19 cellular contexts compared by ENCODE assay signal in genomic region chr1:43509007-43509739, GRCh38. TPM values are rescaled to one million over a fixed set of nuclear protein-coding genes. Genes with fewer than 3 reads are reported as not detected.
A peak's percentile ranks its signal among the peaks of the same experiment; 100 is the strongest.
DNase-seq lines count a peak whose midpoint lies in the region; ATAC-seq and TF ChIP-seq lines count a peak whose summit lies in the region.
"Had no signal": no experiment of that assay in that cellular context is flagged by ENCODE, and none has a peak within 500 bp of the region (broad histone marks: within the 10 kb centered on the region; RNA-seq: fewer than 3 reads in every experiment).

No MANE protein-coding gene starts in this region.

- H3K4me3 ChIP-seq in GM23338 (no peak overlapping the region), tibial nerve (no peak overlapping the region), transverse colon (no peak overlapping the region)
- H3K4me3 ChIP-seq: K562, sigmoid colon had no signal

- H3K4me2 ChIP-seq in GM23338: no peak overlapping the region

- no peak for TF ChIP-seq CTCF in GM23338 (conservative IDR thresholded peaks at IDR 0.05; ENCODE audit: low read depth in 2 of 2)
- no peak for TF ChIP-seq CTCF in foreskin keratinocyte (conservative IDR thresholded peaks at IDR 0.05)
- TF ChIP-seq CTCF in tibial nerve (IDR thresholded peaks at IDR 0.05): no peak
- TF ChIP-seq CTCF in transverse colon (IDR thresholded peaks at IDR 0.05): no peak

- no peaks in the 10 kb centered on the region for H3F3A ChIP-seq in GM23338 (replicated peaks; ENCODE audit: low read depth)

- in situ Hi-C loops in transverse colon (cut with MboI; ENCODE audit: low pct_ligation_motif_present in 1 of 4, low pct_unique_long_range_greater_than_20kb in 1 of 4, low sequenced_read_pairs in 3 of 4): no loop called here

- peaks cover 8% of the 10 kb centered on the region for H3K27me3 Mint-ChIP-seq in GM23338 (ENCODE audit: insufficient read depth, low read depth, poor library complexity)
- no peaks in the 10 kb centered on the region for H3K27me3 Mint-ChIP-seq in T-helper 2 cell treated with Interferon-gamma antibody and Interleukin-4, amounts not matched to agents 5 μg/mL and 100 μg/mL, for 36 hours (ENCODE audit: low read depth)
- H3K27me3 Mint-ChIP-seq: activated CD4-positive, alpha-beta memory T cell treated with anti-CD3 and anti-CD28 coated beads, Interleukin-2, amount 10 ng/mL, durations not matched to agents 7 days and 5 days had no signal

- 0 out of 2 replicates have a peak, but pooled peaks cover 5% of the 10 kb centered on the region for H3K9me2 ChIP-seq in GM23338 (ENCODE audit: insufficient read depth)

- H3K27ac ChIP-seq in GM23338 (ENCODE audit: low read depth): no peak overlapping the region
- peak overlapping the region; percentile 38 for H3K27ac ChIP-seq in foreskin keratinocyte
- H3K27ac ChIP-seq in tibial nerve: no peak overlapping the region
- H3K27ac ChIP-seq in transverse colon: peak overlapping the region in 1 of 4 donors; percentile 28
- H3K27ac ChIP-seq: sigmoid colon had no signal

- WGBS in tibial nerve, 2 donors: 68 to 71% methylated on average over 4 of the region's 4 CpGs
- 0 to 69% methylated on average over 1 to 4 of the region's 4 CpGs for WGBS in transverse colon (ENCODE audit: low coverage in 1 of 2), 2 donors

- H3K9me3 Mint-ChIP-seq in GM23338: no peaks in the 10 kb centered on the region
- no peaks in the 10 kb centered on the region for H3K9me3 Mint-ChIP-seq in T-helper 2 cell treated with Interferon-gamma antibody and Interleukin-4, amounts not matched to agents 5 μg/mL and 100 μg/mL, for 36 hours
- H3K9me3 Mint-ChIP-seq: natural killer cell had no signal

- TF ChIP-seq EP300 in tibial nerve (IDR thresholded peaks at IDR 0.05) (no peak), transverse colon (IDR thresholded peaks at IDR 0.05; ENCODE audit: low read depth) (no peak)

- H2AFZ ChIP-seq in GM23338: peak overlapping the region; percentile 84; the same call in 1 of the 2 replicates

- H3K4me1 Mint-ChIP-seq in GM23338: peaks cover 10% of the 10 kb centered on the region; the same call in 2 of the 3 replicates
- peaks cover 18% of the 10 kb centered on the region for H3K4me1 Mint-ChIP-seq in T-helper 2 cell treated with Interferon-gamma antibody and Interleukin-4, amounts not matched to agents 5 μg/mL and 100 μg/mL, for 36 hours (ENCODE audit: low read depth)
- H3K4me1 Mint-ChIP-seq: CD8-positive, alpha-beta memory T cell; natural killer cell had no signal

- H3K4me3 Mint-ChIP-seq in GM23338: no peak overlapping the region
- H3K4me3 Mint-ChIP-seq in T-helper 2 cell treated with Interferon-gamma antibody and Interleukin-4, amounts not matched to agents 5 μg/mL and 100 μg/mL, for 36 hours: no peak overlapping the region
- H3K4me3 Mint-ChIP-seq: activated CD4-positive, alpha-beta memory T cell treated with anti-CD3 and anti-CD28 coated beads, Interleukin-2, amount 10 ng/mL, durations not matched to agents 7 days and 5 days; CD8-positive, alpha-beta memory T cell; natural killer cell; WTC11 had no signal

- H3K4me1 ChIP-seq in GM23338 (ENCODE audit: insufficient read depth): peaks cover 7% of the 10 kb centered on the region; the same call in 1 of the 2 replicates
- peaks cover 8% of the 10 kb centered on the region for H3K4me1 ChIP-seq in foreskin keratinocyte
- H3K4me1 ChIP-seq in tibial nerve: no peaks in the 10 kb centered on the region
- peaks cover 0 to 27% (median 19%) of the 10 kb centered on the region in 4 donors for H3K4me1 ChIP-seq in transverse colon
- H3K4me1 ChIP-seq: sigmoid colon had no signal

- no peaks in the 10 kb centered on the region for H4K20me1 ChIP-seq in GM23338 (replicated peaks; ENCODE audit: insufficient read depth)

- intact Hi-C loops in transverse colon (cut with DNase I; ENCODE audit: low total_unique reads): no loop called here

- DNase-seq in AG20443 (ENCODE audit: low spot score): peak; percentile 17
- DNase-seq in GM23338 (ENCODE audit: low spot score): no peak
- no peak for DNase-seq in T-helper 2 cell treated with Interferon-gamma antibody and Interleukin-4, amounts not matched to agents 5 μg/mL and 100 μg/mL, for 36 hours (ENCODE audit: low spot score)
- DNase-seq in foreskin keratinocyte: no peak
- no peak for DNase-seq in NCI-H187 treated with DMSO at 0.1 percent for 48 hours (lab: John Stamatoyannopoulos, UW)
- no peak for DNase-seq in tibial nerve (ENCODE audit: low spot score in 2 of 2)
- DNase-seq in NCI-H69 (lab: John Stamatoyannopoulos, UW): no peak
- no peak for DNase-seq in transverse colon
- DNase-seq: activated CD4-positive, alpha-beta memory T cell treated with anti-CD3 and anti-CD28 coated beads, Interleukin-2, amount 10 ng/mL, durations not matched to agents 7 days and 5 days; activated naive CD4-positive, alpha-beta T cell treated with Interleukin-2 at 50 U/mL for 16 hours; activated T-cell treated with anti-CD3 and anti-CD28 coated beads, Interleukin-2, amount 50 U/mL, for 1 hour; amygdala; CD8-positive, alpha-beta memory T cell; central memory CD4-positive, alpha-beta T cell; natural killer cell; NCI-H526 treated with DMSO at 0.1 percent for 48 hours; sigmoid colon had no signal

- H3K36me3 ChIP-seq in GM23338 (ENCODE audit: insufficient read depth) (no peaks in the 10 kb centered on the region), tibial nerve (no peaks in the 10 kb centered on the region), transverse colon (no peaks in the 10 kb centered on the region)
- H3K36me3 ChIP-seq: sigmoid colon had no signal

- H3K27me3 ChIP-seq in GM23338 (ENCODE audit: insufficient read depth): no peaks in the 10 kb centered on the region
- no peaks in the 10 kb centered on the region for H3K27me3 ChIP-seq in foreskin keratinocyte
- H3K27me3 ChIP-seq in tibial nerve: no peaks in the 10 kb centered on the region
- H3K27me3 ChIP-seq in transverse colon: no peaks in the 10 kb centered on the region
- H3K27me3 ChIP-seq: sigmoid colon had no signal

- TF ChIP-seq POLR2A in tibial nerve (IDR thresholded peaks at IDR 0.05) (no peak), transverse colon (IDR thresholded peaks at IDR 0.05) (no peak)

- ATAC-seq in GM23338 (no peak), foreskin keratinocyte (no peak)
- ATAC-seq: K562, natural killer cell, WTC11 had no signal

- H3K79me2 ChIP-seq in GM23338 (replicated peaks; ENCODE audit: insufficient read depth): no peaks in the 10 kb centered on the region

- no peaks in the 10 kb centered on the region for H3K9me3 ChIP-seq in tibial nerve
- H3K9me3 ChIP-seq in transverse colon: no peaks in the 10 kb centered on the region
- H3K9me3 ChIP-seq: sigmoid colon had no signal

- no peaks in the 10 kb centered on the region for H3K36me3 Mint-ChIP-seq in GM23338 (ENCODE audit: low read depth)
- H3K36me3 Mint-ChIP-seq in T-helper 2 cell treated with Interferon-gamma antibody and Interleukin-4, amounts not matched to agents 5 μg/mL and 100 μg/mL, for 36 hours (ENCODE audit: low read depth): no peaks in the 10 kb centered on the region
- H3K36me3 Mint-ChIP-seq: natural killer cell, WTC11 had no signal

- H3K27ac Mint-ChIP-seq in GM23338: no peak overlapping the region
- H3K27ac Mint-ChIP-seq in T-helper 2 cell treated with Interferon-gamma antibody and Interleukin-4, amounts not matched to agents 5 μg/mL and 100 μg/mL, for 36 hours: peak overlapping the region; percentile 63
- H3K27ac Mint-ChIP-seq: activated CD4-positive, alpha-beta memory T cell treated with anti-CD3 and anti-CD28 coated beads, Interleukin-2, amount 10 ng/mL, durations not matched to agents 7 days and 5 days; CD8-positive, alpha-beta memory T cell; natural killer cell; WTC11 had no signal

TF ChIP-seq in GM23338, 12 proteins besides CTCF, POLR2A, EP300 and RAD21 (continues in another document):
- no peak for TF ChIP-seq ZNF114 (CRISPR knock-in tag; IDR thresholded peaks at IDR 0.05)

RNA-seq across cellular contexts. Expression of gene PTPRF, which starts 21.5 kb away (rescaled TPM):
- 154 and 173 TPM in 2 replicates for total RNA-seq in GM23338 (2014; rRNA removed; shearing (Covaris generic))
- polyA plus RNA-seq in GM23338 (2016; fragmentation: Nextera tagmentation; extraction: Ambion mirVana) (48.7 and 52.4 TPM in 2 replicates), foreskin keratinocyte (57.6 and 75.7 TPM in 2 replicates)
- total RNA-seq in foreskin keratinocyte (147 and 186 TPM in 2 replicates), tibial nerve (100 to 1,000 TPM in 2 of 4 donors, 10 to 100 TPM in 2; 72.0 to 112 (median 92.5) TPM), transverse colon (100 to 1,000 TPM; 278 to 549 (median 404) TPM)
- polyA plus RNA-seq: CD8-positive, alpha-beta memory T cell had no signal

RNA-seq across cellular contexts. Expression of gene HYI, which starts 55.4 kb away (rescaled TPM):
- 13.2 and 18.9 TPM in 2 replicates for total RNA-seq in GM23338 (2014; rRNA removed; shearing (Covaris generic))
- polyA plus RNA-seq in GM23338 (2016; fragmentation: Nextera tagmentation; extraction: Ambion mirVana): 13.5 and 14.3 TPM in 2 replicates
- total RNA-seq in foreskin keratinocyte: 86.0 and 93.4 TPM in 2 replicates
- polyA plus RNA-seq in foreskin keratinocyte: 104 and 115 TPM in 2 replicates
- 100 to 1,000 TPM in 2 of 4 donors, 10 to 100 TPM in 2; 69.8 to 144 (median 97.7) TPM for total RNA-seq in tibial nerve
- total RNA-seq in transverse colon: 100 to 1,000 TPM in 3 of 4 donors, 10 to 100 TPM in 1; 71.1 to 126 (median 119) TPM
